Comparison of ENCODE assay signal across 10 cellular contexts in genomic region chr2:70181363-70181956, GRCh38. TPM values are rescaled to one million over a fixed set of nuclear protein-coding genes. Genes with fewer than 3 reads are reported as not detected.
A peak's percentile ranks its signal among the peaks of the same experiment; 100 is the strongest.
DNase-seq lines count a peak whose midpoint lies in the region; ATAC-seq and TF ChIP-seq lines count a peak whose summit lies in the region.
"Had no signal": no experiment of that assay in that cellular context is flagged by ENCODE, and none has a peak within 500 bp of the region (broad histone marks: within the 10 kb centered on the region; RNA-seq: fewer than 3 reads in every experiment).

No MANE protein-coding gene starts in this region.

- TF ChIP-seq CTCF in NB4 (IDR thresholded peaks at IDR 0.05; ENCODE audit: low read depth, low read length): no peak

- peaks cover 0 to 7% of the 10 kb centered on the region in 2 donors for H3K4me1 Mint-ChIP-seq in stimulated activated naive B cell treated with anti-CD40 and anti-IgM and Interleukin-4, amounts not matched to agents 10 μg/mL and 1 μg/mL and 100 μg/mL, for 72 hours

- peak; percentile 96 for DNase-seq in NB4 (ENCODE audit: low read depth)
- DNase-seq in stimulated activated naive B cell treated with anti-CD40 and anti-IgM and Interleukin-4, amounts not matched to agents 10 μg/mL and 1 μg/mL and 100 μg/mL, for 72 hours: peak; percentile 13
- no peak for DNase-seq in MG63
- no peak for DNase-seq in SHP77 (lab: John Stamatoyannopoulos, UW)
- DNase-seq: DMS79 treated with DMSO at 0.1 percent for 48 hours, NCI-H510A had no signal

- H3K27me3 ChIP-seq in MG63: no peaks in the 10 kb centered on the region

- peak overlapping the region in 1 of 2 donors; percentile 30 for H3K4me3 Mint-ChIP-seq in stimulated activated naive B cell treated with anti-CD40 and anti-IgM and Interleukin-4, amounts not matched to agents 10 μg/mL and 1 μg/mL and 100 μg/mL, for 72 hours
- H3K4me3 Mint-ChIP-seq: T-helper 1 cell treated with Interleukin-12 subunit alpha and Interleukin-12 subunit beta and Interleukin-4 antibody, amounts not matched to agents 30 μg/mL and 1 μg/mL, for 36 hours had no signal

- ATAC-seq in HG02759 (IDR thresholded peaks at IDR 0.05; ENCODE audit: unreplicated experiment) (peak; percentile 88), HG03460 (IDR thresholded peaks at IDR 0.05; ENCODE audit: unreplicated experiment) (no peak)
- peak; percentile 64 to 73 for ATAC-seq in stimulated activated naive B cell treated with anti-CD40 and anti-IgM and Interleukin-4, amounts not matched to agents 10 μg/mL and 1 μg/mL and 100 μg/mL, for 72 hours (replicated peaks)

- H3K36me3 ChIP-seq in MG63: peaks cover 31% of the 10 kb centered on the region

- TF ChIP-seq POLR2A in GM19193 (IDR thresholded peaks at IDR 0.05; ENCODE audit: extremely low read depth, insufficient read depth, insufficient read length) (peak; percentile 43), NB4 (IDR thresholded peaks at IDR 0.05; ENCODE audit: extremely low read depth, insufficient read length) (no peak)

- peak overlapping the region; percentile 1 for H3K4me3 ChIP-seq in NB4 (ENCODE audit: low read depth, low read length)
- no peak overlapping the region for H3K4me3 ChIP-seq in MG63

- peaks cover 15 to 26% of the 10 kb centered on the region in 2 donors for H3K36me3 Mint-ChIP-seq in stimulated activated naive B cell treated with anti-CD40 and anti-IgM and Interleukin-4, amounts not matched to agents 10 μg/mL and 1 μg/mL and 100 μg/mL, for 72 hours

- H3K27me3 Mint-ChIP-seq in stimulated activated naive B cell treated with anti-CD40 and anti-IgM and Interleukin-4, amounts not matched to agents 10 μg/mL and 1 μg/mL and 100 μg/mL, for 72 hours: no peaks in the 10 kb centered on the region

- H3K9me3 ChIP-seq in MG63: no peaks in the 10 kb centered on the region

- no peaks in the 10 kb centered on the region for H3K9me3 Mint-ChIP-seq in stimulated activated naive B cell treated with anti-CD40 and anti-IgM and Interleukin-4, amounts not matched to agents 10 μg/mL and 1 μg/mL and 100 μg/mL, for 72 hours
- H3K9me3 Mint-ChIP-seq: T-helper 1 cell treated with Interleukin-12 subunit alpha and Interleukin-12 subunit beta and Interleukin-4 antibody, amounts not matched to agents 30 μg/mL and 1 μg/mL, for 36 hours had no signal

- peak overlapping the region; percentile 51 for H3K27ac Mint-ChIP-seq in stimulated activated naive B cell treated with anti-CD40 and anti-IgM and Interleukin-4, amounts not matched to agents 10 μg/mL and 1 μg/mL and 100 μg/mL, for 72 hours
- H3K27ac Mint-ChIP-seq: T-helper 1 cell treated with Interleukin-12 subunit alpha and Interleukin-12 subunit beta and Interleukin-4 antibody, amounts not matched to agents 30 μg/mL and 1 μg/mL, for 36 hours had no signal

RNA-seq across cellular contexts. Expression of gene C2orf42, which starts 9.4 kb away (rescaled TPM):
- 5.4 and 16.7 TPM in 2 replicates for total RNA-seq in MG63 (2014; rRNA removed; shearing (Covaris generic); ENCODE audit: low replicate concordance)

Comparison
In these comparisons a context has a peak if more than half of its experiments do, and no peak if none do; other contexts are left out.
1. DNase-seq: peak in NB4 (single experiment) and stimulated activated naive B cell treated with anti-CD40 and anti-IgM and Interleukin-4, amounts not matched to agents 10 μg/mL and 1 μg/mL and 100 μg/mL, for 72 hours (single experiment); none in MG63 (single experiment) and SHP77 (0 of 2).